Comparison of ENCODE assay signal across 8 cellular contexts in the genomic region with DNA sequence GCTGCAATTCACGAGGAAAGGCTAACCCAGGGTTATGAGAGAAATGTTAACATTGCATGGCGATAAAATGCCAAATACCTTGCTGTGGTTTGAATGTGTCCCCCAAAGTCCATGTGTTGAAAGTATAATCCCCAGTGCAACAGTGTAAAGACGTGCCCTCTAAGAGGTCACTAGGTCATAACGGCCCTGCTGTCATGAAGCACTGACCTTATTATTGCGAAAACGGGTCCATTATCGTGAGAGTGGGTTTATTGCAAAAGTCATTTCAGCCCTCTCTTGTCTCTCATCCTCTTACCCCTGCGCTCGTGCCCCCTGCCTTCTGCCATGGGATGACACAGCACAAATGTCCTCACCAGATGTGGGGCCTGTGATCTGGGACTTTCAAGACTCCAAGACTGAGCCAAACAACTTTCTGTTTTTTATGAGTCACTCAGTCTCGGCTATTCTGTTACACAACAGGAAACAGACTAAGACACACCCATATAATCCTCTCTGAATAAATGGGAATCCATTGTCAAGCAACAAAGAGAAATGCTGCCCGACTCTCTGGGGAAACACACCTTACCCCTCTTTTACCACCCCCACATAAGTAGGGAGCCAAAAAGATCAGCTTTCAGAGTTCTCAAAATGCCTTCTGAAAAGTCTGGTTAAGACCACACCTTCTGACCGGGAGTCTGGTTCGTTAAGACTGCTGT.
DNase-seq lines count a peak whose midpoint lies in the region; ATAC-seq lines count a peak whose summit lies in the region.

No MANE protein-coding gene starts in this region.

- CTCF ChIA-PET in activated CD8-positive, alpha-beta memory T cell treated with anti-CD3 and anti-CD28 coated beads, Interleukin-2, amount 10 ng/mL, durations not matched to agents 7 days and 5 days (lab: Charles Lee), result interaction anchor here (1.1 kb wide), 1 partner anchor 143 kb away, joined by 3 read pairs; no protein-coding TSS in a partner anchor

- no peak overlapping the region for H3K4me3 ChIP-seq in SK-N-MC

- peaks cover 52% of the 10 kb centered on the region for H3K4me1 Mint-ChIP-seq in activated CD8-positive, alpha-beta memory T cell treated with anti-CD3 and anti-CD28 coated beads, Interleukin-2, amount 10 ng/mL, durations not matched to agents 7 days and 5 days

- H3K27ac ChIP-seq in SK-N-MC, result 0 out of 2 replicates have a peak overlapping the region, but pooled peaks have one; percentile 31

- peak; percentile 69 for ATAC-seq in activated CD8-positive, alpha-beta memory T cell treated with anti-CD3 and anti-CD28 coated beads, Interleukin-2, amount 10 ng/mL, durations not matched to agents 7 days and 5 days
- no peak for ATAC-seq in HG02610 (IDR thresholded peaks at IDR 0.05; ENCODE audit: unreplicated experiment)

- DNase-seq in activated CD8-positive, alpha-beta memory T cell treated with anti-CD3 and anti-CD28 coated beads, Interleukin-2, amount 10 ng/mL, durations not matched to agents 7 days and 5 days, result peak; percentile 68
- DNase-seq in activated CD8-positive, alpha-beta memory T cell treated with anti-CD3 and anti-CD28 coated beads for 24 hours, result no peak
- DNase-seq in SK-N-MC (ENCODE audit: low read depth, low spot score), result no peak
- DNase-seq in amniotic epithelial cell (ENCODE audit: low read depth), result peak; percentile 84
- peak; percentile 95 for DNase-seq in iris pigment epithelial cell (ENCODE audit: low read depth)
- peak; percentile 8 for DNase-seq in stimulated activated CD8-positive, alpha-beta memory T cell treated with anti-CD3 and anti-CD28 coated beads, Interleukin-4, amount 100 ng/mL, for 24 hours (ENCODE audit: low read depth)
- DNase-seq in NCI-H2171 (lab: John Stamatoyannopoulos, UW), result no peak

- peak overlapping the region; percentile 71 for H3K4me3 Mint-ChIP-seq in activated CD8-positive, alpha-beta memory T cell treated with anti-CD3 and anti-CD28 coated beads, Interleukin-2, amount 10 ng/mL, durations not matched to agents 7 days and 5 days

- H3K27me3 Mint-ChIP-seq in activated CD8-positive, alpha-beta memory T cell treated with anti-CD3 and anti-CD28 coated beads, Interleukin-2, amount 10 ng/mL, durations not matched to agents 7 days and 5 days, result no peaks in the 10 kb centered on the region

- H3K36me3 Mint-ChIP-seq in activated CD8-positive, alpha-beta memory T cell treated with anti-CD3 and anti-CD28 coated beads, Interleukin-2, amount 10 ng/mL, durations not matched to agents 7 days and 5 days, result peaks cover 26% of the 10 kb centered on the region

- no peak overlapping the region for H3K9ac ChIP-seq in SK-N-MC (ENCODE audit: insufficient read length)

- H3K9me3 ChIP-seq in SK-N-MC (ENCODE audit: low read depth, low read length), result no peaks in the 10 kb centered on the region

- H3K27ac Mint-ChIP-seq in activated CD8-positive, alpha-beta memory T cell treated with anti-CD3 and anti-CD28 coated beads, Interleukin-2, amount 10 ng/mL, durations not matched to agents 7 days and 5 days, result peak overlapping the region; percentile 93

- no peaks in the 10 kb centered on the region for H3K36me3 ChIP-seq in SK-N-MC (ENCODE audit: insufficient read depth, low read length)

- no peaks in the 10 kb centered on the region for H3K9me3 Mint-ChIP-seq in activated CD8-positive, alpha-beta memory T cell treated with anti-CD3 and anti-CD28 coated beads, Interleukin-2, amount 10 ng/mL, durations not matched to agents 7 days and 5 days (ENCODE audit: low read depth)

Comparison
In these comparisons a context has a peak if more than half of its experiments do, and no peak if none do; other contexts are left out.
1. DNase-seq: peak in activated CD8-positive, alpha-beta memory T cell treated with anti-CD3 and anti-CD28 coated beads, Interleukin-2, amount 10 ng/mL, durations not matched to agents 7 days and 5 days (single experiment), amniotic epithelial cell (single experiment), iris pigment epithelial cell (single experiment) and stimulated activated CD8-positive, alpha-beta memory T cell treated with anti-CD3 and anti-CD28 coated beads, Interleukin-4, amount 100 ng/mL, for 24 hours (single experiment); none in activated CD8-positive, alpha-beta memory T cell treated with anti-CD3 and anti-CD28 coated beads for 24 hours (single experiment), SK-N-MC (single experiment) and NCI-H2171 (single experiment).